1 cellular context compared by ENCODE assay signal in the genomic region with DNA sequence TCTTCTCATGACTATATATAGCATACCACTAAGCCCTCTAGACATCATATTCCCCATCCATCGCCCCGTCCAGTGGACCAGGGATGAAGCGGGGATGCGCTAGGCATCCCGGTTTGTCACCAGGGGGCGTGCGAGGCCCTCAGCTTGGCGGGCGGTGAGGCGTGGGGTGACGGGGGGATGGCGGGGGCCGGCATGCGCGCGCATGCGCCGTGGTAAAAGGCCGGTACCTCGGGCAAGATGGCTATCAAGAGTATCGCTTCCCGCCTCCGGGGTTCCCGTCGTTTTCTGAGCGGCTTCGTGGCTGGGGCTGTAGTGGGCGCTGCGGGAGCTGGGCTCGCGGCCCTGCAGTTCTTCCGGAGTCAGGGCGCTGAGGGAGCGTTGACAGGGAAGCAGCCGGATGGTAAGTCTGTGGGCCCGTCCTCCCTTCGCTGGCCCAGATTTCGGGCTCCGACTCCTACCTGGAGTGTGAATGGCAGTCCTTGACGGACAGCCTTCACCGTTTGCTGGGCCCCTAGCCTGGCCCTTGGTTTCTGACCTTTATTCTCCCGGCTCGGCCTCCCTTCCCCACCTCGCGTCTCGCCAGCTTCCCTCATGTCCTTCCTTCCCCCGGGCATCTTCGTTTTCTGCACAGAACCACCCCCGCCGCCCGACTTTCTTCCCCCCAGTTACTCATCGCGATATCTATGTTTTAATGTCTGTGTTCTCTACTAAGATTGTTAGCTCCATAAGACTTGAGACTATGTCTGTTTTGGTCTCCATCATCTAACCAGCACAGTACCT.
TF ChIP-seq lines count a peak whose summit lies in the region.

A gene with protein sequence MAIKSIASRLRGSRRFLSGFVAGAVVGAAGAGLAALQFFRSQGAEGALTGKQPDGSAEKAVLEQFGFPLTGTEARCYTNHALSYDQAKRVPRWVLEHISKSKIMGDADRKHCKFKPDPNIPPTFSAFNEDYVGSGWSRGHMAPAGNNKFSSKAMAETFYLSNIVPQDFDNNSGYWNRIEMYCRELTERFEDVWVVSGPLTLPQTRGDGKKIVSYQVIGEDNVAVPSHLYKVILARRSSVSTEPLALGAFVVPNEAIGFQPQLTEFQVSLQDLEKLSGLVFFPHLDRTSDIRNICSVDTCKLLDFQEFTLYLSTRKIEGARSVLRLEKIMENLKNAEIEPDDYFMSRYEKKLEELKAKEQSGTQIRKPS (plus strand): TSS at position 210 of the 780 bp plus-strand sequence. CDS start 28 bp downstream, at position 238.

TF ChIP-seq in HepG2, 621 proteins besides CTCF, POLR2A, EP300 and RAD21 (continued from another document and continues in another):
- no peak for TF ChIP-seq ZFP90 (CRISPR knock-in tag; IDR thresholded peaks at IDR 0.05; ENCODE audit: borderline replicate concordance)
- TF ChIP-seq SALL2 (CRISPR knock-in tag; IDR thresholded peaks at IDR 0.05): peak; percentile 46; the same call in 1 of the 2 replicates
- peak in 1 of 2 experiments; percentile 72; a peak in 2 of 4 replicates for TF ChIP-seq KLF16 (CRISPR knock-in tag; IDR thresholded peaks at IDR 0.05)
- TF ChIP-seq ZNF292 (CRISPR knock-in tag; IDR thresholded peaks at IDR 0.05; ENCODE audit: borderline replicate concordance, low read depth): peak; percentile 63; the same call in 1 of the 2 replicates
- no peak for TF ChIP-seq SIX4 (CRISPR knock-in tag; IDR thresholded peaks at IDR 0.05)
- no peak for TF ChIP-seq MTA3 (CRISPR knock-in tag; IDR thresholded peaks at IDR 0.05)
- no peak for TF ChIP-seq FOSL1 (CRISPR knock-in tag; IDR thresholded peaks at IDR 0.05; ENCODE audit: borderline replicate concordance)
- TF ChIP-seq ZNF138 (CRISPR knock-in tag; IDR thresholded peaks at IDR 0.05; ENCODE audit: low read depth): no peak
- TF ChIP-seq, protein P1, sequence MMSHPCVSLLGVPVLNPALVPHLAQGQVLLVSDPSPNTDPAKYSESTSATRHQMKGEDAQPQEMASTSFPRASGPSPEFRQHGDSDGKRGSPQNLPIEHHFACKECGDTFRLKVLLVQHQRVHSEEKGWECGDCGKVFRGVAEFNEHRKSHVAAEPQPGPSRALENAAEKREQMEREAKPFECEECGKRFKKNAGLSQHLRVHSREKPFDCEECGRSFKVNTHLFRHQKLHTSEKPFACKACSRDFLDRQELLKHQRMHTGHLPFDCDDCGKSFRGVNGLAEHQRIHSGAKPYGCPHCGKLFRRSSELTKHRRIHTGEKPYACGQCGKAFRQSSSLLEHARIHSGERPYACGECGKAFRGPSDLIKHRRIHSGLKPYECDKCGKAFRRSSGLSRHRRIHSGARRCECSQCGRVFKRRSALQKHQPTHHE (CRISPR knock-in tag; IDR thresholded peaks at IDR 0.05; ENCODE audit: borderline replicate concordance): peak; percentile 76; the same call in 1 of the 2 replicates
- peak; percentile 20 for TF ChIP-seq ZNF781 (CRISPR knock-in tag; IDR thresholded peaks at IDR 0.05; ENCODE audit: borderline replicate concordance, not compliant biosample characterization)
- 0 out of 2 replicates have a peak, but pooled peaks have one; percentile 19 for TF ChIP-seq PPARG (CRISPR knock-in tag; conservative IDR thresholded peaks at IDR 0.05)
- TF ChIP-seq, protein P2, sequence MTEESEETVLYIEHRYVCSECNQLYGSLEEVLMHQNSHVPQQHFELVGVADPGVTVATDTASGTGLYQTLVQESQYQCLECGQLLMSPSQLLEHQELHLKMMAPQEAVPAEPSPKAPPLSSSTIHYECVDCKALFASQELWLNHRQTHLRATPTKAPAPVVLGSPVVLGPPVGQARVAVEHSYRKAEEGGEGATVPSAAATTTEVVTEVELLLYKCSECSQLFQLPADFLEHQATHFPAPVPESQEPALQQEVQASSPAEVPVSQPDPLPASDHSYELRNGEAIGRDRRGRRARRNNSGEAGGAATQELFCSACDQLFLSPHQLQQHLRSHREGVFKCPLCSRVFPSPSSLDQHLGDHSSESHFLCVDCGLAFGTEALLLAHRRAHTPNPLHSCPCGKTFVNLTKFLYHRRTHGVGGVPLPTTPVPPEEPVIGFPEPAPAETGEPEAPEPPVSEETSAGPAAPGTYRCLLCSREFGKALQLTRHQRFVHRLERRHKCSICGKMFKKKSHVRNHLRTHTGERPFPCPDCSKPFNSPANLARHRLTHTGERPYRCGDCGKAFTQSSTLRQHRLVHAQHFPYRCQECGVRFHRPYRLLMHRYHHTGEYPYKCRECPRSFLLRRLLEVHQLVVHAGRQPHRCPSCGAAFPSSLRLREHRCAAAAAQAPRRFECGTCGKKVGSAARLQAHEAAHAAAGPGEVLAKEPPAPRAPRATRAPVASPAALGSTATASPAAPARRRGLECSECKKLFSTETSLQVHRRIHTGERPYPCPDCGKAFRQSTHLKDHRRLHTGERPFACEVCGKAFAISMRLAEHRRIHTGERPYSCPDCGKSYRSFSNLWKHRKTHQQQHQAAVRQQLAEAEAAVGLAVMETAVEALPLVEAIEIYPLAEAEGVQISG (CRISPR knock-in tag; IDR thresholded peaks at IDR 0.05): peak; percentile 75
- no peak for TF ChIP-seq ZNF550 (CRISPR knock-in tag; IDR thresholded peaks at IDR 0.05; ENCODE audit: borderline replicate concordance)
- TF ChIP-seq, protein P3, sequence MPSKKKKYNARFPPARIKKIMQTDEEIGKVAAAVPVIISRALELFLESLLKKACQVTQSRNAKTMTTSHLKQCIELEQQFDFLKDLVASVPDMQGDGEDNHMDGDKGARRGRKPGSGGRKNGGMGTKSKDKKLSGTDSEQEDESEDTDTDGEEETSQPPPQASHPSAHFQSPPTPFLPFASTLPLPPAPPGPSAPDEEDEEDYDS (CRISPR knock-in tag; IDR thresholded peaks at IDR 0.05): peak; percentile 18; the same call in 1 of the 2 replicates
- peak; percentile 89 for TF ChIP-seq PHF8 (CRISPR knock-in tag; IDR thresholded peaks at IDR 0.05)
- TF ChIP-seq, protein P4, sequence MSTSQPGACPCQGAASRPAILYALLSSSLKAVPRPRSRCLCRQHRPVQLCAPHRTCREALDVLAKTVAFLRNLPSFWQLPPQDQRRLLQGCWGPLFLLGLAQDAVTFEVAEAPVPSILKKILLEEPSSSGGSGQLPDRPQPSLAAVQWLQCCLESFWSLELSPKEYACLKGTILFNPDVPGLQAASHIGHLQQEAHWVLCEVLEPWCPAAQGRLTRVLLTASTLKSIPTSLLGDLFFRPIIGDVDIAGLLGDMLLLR (CRISPR knock-in tag; IDR thresholded peaks at IDR 0.05): peak; percentile 38; the same call in 1 of the 2 replicates
- 0 out of 2 replicates have a peak, but pooled peaks have one; percentile 76 for TF ChIP-seq TOPORS (CRISPR knock-in tag; IDR thresholded peaks at IDR 0.05)
- TF ChIP-seq HOXA5 (CRISPR knock-in tag; IDR thresholded peaks at IDR 0.05): no peak
- TF ChIP-seq TBX2 (CRISPR knock-in tag; IDR thresholded peaks at IDR 0.05; ENCODE audit: borderline replicate concordance): peak; percentile 69
- TF ChIP-seq ZNF749 (CRISPR knock-in tag; IDR thresholded peaks at IDR 0.05; ENCODE audit: borderline replicate concordance): no peak
- TF ChIP-seq, protein P5, sequence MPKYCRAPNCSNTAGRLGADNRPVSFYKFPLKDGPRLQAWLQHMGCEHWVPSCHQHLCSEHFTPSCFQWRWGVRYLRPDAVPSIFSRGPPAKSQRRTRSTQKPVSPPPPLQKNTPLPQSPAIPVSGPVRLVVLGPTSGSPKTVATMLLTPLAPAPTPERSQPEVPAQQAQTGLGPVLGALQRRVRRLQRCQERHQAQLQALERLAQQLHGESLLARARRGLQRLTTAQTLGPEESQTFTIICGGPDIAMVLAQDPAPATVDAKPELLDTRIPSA (CRISPR knock-in tag; IDR thresholded peaks at IDR 0.05; ENCODE audit: borderline replicate concordance): no peak
- TF ChIP-seq, protein P6, sequence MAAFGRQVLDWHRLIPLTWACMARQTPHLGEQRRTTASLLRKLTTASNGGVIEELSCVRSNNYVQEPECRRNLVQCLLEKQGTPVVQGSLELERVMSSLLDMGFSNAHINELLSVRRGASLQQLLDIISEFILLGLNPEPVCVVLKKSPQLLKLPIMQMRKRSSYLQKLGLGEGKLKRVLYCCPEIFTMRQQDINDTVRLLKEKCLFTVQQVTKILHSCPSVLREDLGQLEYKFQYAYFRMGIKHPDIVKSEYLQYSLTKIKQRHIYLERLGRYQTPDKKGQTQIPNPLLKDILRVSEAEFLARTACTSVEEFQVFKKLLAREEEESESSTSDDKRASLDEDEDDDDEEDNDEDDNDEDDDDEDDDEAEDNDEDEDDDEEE (CRISPR knock-in tag; IDR thresholded peaks at IDR 0.05): peak; percentile 80
- TF ChIP-seq, protein P7, sequence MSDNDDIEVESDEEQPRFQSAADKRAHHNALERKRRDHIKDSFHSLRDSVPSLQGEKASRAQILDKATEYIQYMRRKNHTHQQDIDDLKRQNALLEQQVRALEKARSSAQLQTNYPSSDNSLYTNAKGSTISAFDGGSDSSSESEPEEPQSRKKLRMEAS (IDR thresholded peaks at IDR 0.05): peak; percentile 85
- TF ChIP-seq, protein P8, sequence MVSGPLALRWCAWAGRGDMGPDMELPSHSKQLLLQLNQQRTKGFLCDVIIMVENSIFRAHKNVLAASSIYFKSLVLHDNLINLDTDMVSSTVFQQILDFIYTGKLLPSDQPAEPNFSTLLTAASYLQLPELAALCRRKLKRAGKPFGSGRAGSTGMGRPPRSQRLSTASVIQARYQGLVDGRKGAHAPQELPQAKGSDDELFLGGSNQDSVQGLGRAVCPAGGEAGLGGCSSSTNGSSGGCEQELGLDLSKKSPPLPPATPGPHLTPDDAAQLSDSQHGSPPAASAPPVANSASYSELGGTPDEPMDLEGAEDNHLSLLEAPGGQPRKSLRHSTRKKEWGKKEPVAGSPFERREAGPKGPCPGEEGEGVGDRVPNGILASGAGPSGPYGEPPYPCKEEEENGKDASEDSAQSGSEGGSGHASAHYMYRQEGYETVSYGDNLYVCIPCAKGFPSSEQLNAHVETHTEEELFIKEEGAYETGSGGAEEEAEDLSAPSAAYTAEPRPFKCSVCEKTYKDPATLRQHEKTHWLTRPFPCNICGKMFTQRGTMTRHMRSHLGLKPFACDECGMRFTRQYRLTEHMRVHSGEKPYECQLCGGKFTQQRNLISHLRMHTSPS (CRISPR knock-in tag; IDR thresholded peaks at IDR 0.05; ENCODE audit: low read depth): no peak
- TF ChIP-seq ATM (IDR thresholded peaks at IDR 0.05; ENCODE audit: borderline replicate concordance): no peak
- TF ChIP-seq, protein P9, sequence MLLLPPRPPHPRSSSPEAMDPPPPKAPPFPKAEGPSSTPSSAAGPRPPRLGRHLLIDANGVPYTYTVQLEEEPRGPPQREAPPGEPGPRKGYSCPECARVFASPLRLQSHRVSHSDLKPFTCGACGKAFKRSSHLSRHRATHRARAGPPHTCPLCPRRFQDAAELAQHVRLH (CRISPR knock-in tag; IDR thresholded peaks at IDR 0.05; ENCODE audit: borderline replicate concordance, low read depth): peak; percentile 84; the same call in 1 of the 2 replicates
- TF ChIP-seq IRF2 (CRISPR knock-in tag; IDR thresholded peaks at IDR 0.05): peak; percentile 59; the same call in 1 of the 2 replicates
- no peak for TF ChIP-seq ZNF569 (CRISPR knock-in tag; IDR thresholded peaks at IDR 0.05; ENCODE audit: borderline replicate concordance)
- TF ChIP-seq, protein P10, sequence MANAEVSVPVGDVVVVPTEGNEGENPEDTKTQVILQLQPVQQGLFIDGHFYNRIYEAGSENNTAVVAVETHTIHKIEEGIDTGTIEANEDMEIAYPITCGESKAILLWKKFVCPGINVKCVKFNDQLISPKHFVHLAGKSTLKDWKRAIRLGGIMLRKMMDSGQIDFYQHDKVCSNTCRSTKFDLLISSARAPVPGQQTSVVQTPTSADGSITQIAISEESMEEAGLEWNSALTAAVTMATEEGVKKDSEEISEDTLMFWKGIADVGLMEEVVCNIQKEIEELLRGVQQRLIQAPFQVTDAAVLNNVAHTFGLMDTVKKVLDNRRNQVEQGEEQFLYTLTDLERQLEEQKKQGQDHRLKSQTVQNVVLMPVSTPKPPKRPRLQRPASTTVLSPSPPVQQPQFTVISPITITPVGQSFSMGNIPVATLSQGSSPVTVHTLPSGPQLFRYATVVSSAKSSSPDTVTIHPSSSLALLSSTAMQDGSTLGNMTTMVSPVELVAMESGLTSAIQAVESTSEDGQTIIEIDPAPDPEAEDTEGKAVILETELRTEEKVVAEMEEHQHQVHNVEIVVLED (CRISPR knock-in tag; IDR thresholded peaks at IDR 0.05; ENCODE audit: borderline replicate concordance): peak; percentile 60; the same call in 1 of the 2 replicates
- no peak for TF ChIP-seq ZNF441 (CRISPR knock-in tag; IDR thresholded peaks at IDR 0.05; ENCODE audit: borderline replicate concordance)
- TF ChIP-seq ZNF331 (CRISPR knock-in tag; IDR thresholded peaks at IDR 0.05): peak; percentile 34; the same call in 1 of the 2 replicates
- TF ChIP-seq KDM2A (CRISPR knock-in tag; IDR thresholded peaks at IDR 0.05; ENCODE audit: borderline replicate concordance, low read depth): peak; percentile 93
- TF ChIP-seq ZNF747 (CRISPR knock-in tag; IDR thresholded peaks at IDR 0.05; ENCODE audit: borderline replicate concordance): no peak
- TF ChIP-seq ISL2 (CRISPR knock-in tag; IDR thresholded peaks at IDR 0.05): peak; percentile 55; the same call in 1 of the 2 replicates
- TF ChIP-seq XRCC5 (optimal IDR thresholded peaks at IDR 0.05; ENCODE audit: low read length): peak; percentile 74
- TF ChIP-seq DMAP1 (CRISPR knock-in tag; IDR thresholded peaks at IDR 0.05): peak; percentile 55; the same call in 1 of the 2 replicates
- no peak for TF ChIP-seq MEF2D (CRISPR knock-in tag; IDR thresholded peaks at IDR 0.05)
- TF ChIP-seq ZNF34 (CRISPR knock-in tag; IDR thresholded peaks at IDR 0.05; ENCODE audit: borderline replicate concordance): no peak
- TF ChIP-seq IRX3 (CRISPR knock-in tag; IDR thresholded peaks at IDR 0.05; ENCODE audit: borderline replicate concordance, low read depth): peak; percentile 36; the same call in 1 of the 2 replicates
- peak; percentile 28; the same call in 1 of the 2 replicates for TF ChIP-seq HIVEP1 (CRISPR knock-in tag; IDR thresholded peaks at IDR 0.05)
- TF ChIP-seq ZNF607 (CRISPR knock-in tag; IDR thresholded peaks at IDR 0.05; ENCODE audit: borderline replicate concordance): 0 out of 2 replicates have a peak, but pooled peaks have one; percentile 52
- no peak for TF ChIP-seq PTBP1 (IDR thresholded peaks at IDR 0.05; ENCODE audit: low read depth, low read length, poor library complexity, severe bottlenecking)
- TF ChIP-seq CHD2 (IDR thresholded peaks at IDR 0.05; ENCODE audit: low read depth, low read length): 0 out of 2 replicates have a peak, but pooled peaks have one; percentile 54
- TF ChIP-seq AGO1 (IDR thresholded peaks at IDR 0.05; ENCODE audit: low read depth, low read length, poor library complexity, severe bottlenecking): peak; percentile 51
- 0 out of 2 replicates have a peak, but pooled peaks have one; percentile 48 for TF ChIP-seq NKX3-1 (CRISPR knock-in tag; IDR thresholded peaks at IDR 0.05)
- no peak for TF ChIP-seq ZNF484 (CRISPR knock-in tag; IDR thresholded peaks at IDR 0.05; ENCODE audit: borderline replicate concordance, low read depth)
- TF ChIP-seq, protein P11, sequence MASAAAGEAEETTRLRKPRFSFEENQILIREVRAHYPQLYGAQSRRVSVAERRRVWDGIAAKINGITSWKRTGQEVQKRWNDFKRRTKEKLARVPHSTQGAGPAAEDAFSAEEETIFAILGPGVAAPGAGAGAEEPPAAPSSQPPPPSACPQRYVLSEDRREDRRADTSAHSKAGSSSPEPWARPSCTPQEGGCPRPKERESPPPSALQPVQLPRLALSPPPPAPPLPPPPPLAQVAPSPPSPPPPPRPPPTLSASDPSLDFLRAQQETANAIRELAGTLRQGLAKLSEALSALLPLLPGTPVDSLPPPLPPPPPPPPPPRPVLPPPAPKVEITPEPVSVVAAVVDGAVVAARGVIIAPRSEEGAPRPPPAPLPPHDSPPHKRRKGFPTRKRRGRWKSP (CRISPR knock-in tag; IDR thresholded peaks at IDR 0.05): peak; percentile 47; the same call in 1 of the 2 replicates
- 0 out of 2 replicates have a peak, but pooled peaks have one; percentile 71 for TF ChIP-seq ZNF790 (CRISPR knock-in tag; IDR thresholded peaks at IDR 0.05; ENCODE audit: borderline replicate concordance)
- TF ChIP-seq FOXA1 (IDR thresholded peaks at IDR 0.05): no peak
- 0 out of 2 replicates have a peak, but pooled peaks have one; percentile 8 for TF ChIP-seq FOXA1 (CRISPR knock-in tag; IDR thresholded peaks at IDR 0.05)
- no peak for TF ChIP-seq ZKSCAN5 (CRISPR knock-in tag; IDR thresholded peaks at IDR 0.05)
